ENCODE assay signal across 20 cellular contexts in genomic region chr2:208490492-208490891, GRCh38.
"Had no signal": no experiment of that assay in that cellular context is flagged by ENCODE, and none has a peak within 500 bp of the region (broad histone marks: within the 10 kb centered on the region; RNA-seq: fewer than 3 reads in every experiment).

No MANE protein-coding gene starts in this region.

- H3K27ac ChIP-seq: dorsolateral prefrontal cortex, hepatocyte, neural progenitor cell, ovary, right atrium auricular region, sigmoid colon, skin epidermis, testis, tibial nerve had no signal

- DNase-seq: dorsolateral prefrontal cortex; effector CD8-positive, alpha-beta T cell; head of caudate nucleus; left colon; left ventricle myocardium superior; mesenchymal stem cell; midbrain; nucleus accumbens; ovary; sigmoid colon; stimulated activated CD4-positive, alpha-beta T cell treated with anti-CD3 and anti-CD28 coated beads, Interleukin-2, amount 100 ng/mL, for 24 hours; stimulated activated CD4-positive, alpha-beta T cell treated with anti-CD3 and anti-CD28 coated beads, Interleukin-4, amount 100 ng/mL, for 4 hours; stimulated activated naive B cell treated with anti-CD40 and anti-IgM and Interleukin-4, amounts not matched to agents 10 μg/mL and 1 μg/mL and 100 μg/mL, for 72 hours; stimulated activated naive CD8-positive, alpha-beta T cell treated with anti-CD3 and anti-CD28 coated beads, Interleukin-15, amount 100 ng/mL, for 72 hours; testis had no signal
